16 cellular contexts compared by ENCODE assay signal in genomic region chr3:81426826-81427565, GRCh38.
DNase-seq lines count a peak whose midpoint lies in the region.
"Had no signal": no experiment of that assay in that cellular context is flagged by ENCODE, and none has a peak within 500 bp of the region (broad histone marks: within the 10 kb centered on the region; RNA-seq: fewer than 3 reads in every experiment).

No MANE protein-coding gene starts in this region.

- in situ Hi-C loops in G401 (cut with HindIII; ENCODE audit: low sequenced_read_pairs): no loop called here

- H3K9ac ChIP-seq in iPS-18a (ENCODE audit: low read length): peak overlapping the region; percentile 3

- no peaks in the 10 kb centered on the region for H3K9me3 ChIP-seq in iPS-18a (ENCODE audit: control insufficient read depth, low read depth, low read length)

- H3K36me3 ChIP-seq in iPS-18a (ENCODE audit: control insufficient read depth, low read depth, low read length): no peaks in the 10 kb centered on the region

- peaks cover 26% of the 10 kb centered on the region for H3K4me1 ChIP-seq in iPS-18a (ENCODE audit: control insufficient read depth, low read depth, low read length)

- DNase-seq in G401 (ENCODE audit: low spot score): peak; percentile 66
- peak; percentile 40 for DNase-seq in NCI-H146 (lab: John Stamatoyannopoulos, UW)
- peak; percentile 15 for DNase-seq in cerebellum (ENCODE audit: low spot score)
- DNase-seq in activated naive CD4-positive, alpha-beta T cell (lab: John Stamatoyannopoulos, UW): no peak
- no peak for DNase-seq in midbrain (lab: John Stamatoyannopoulos, UW)
- DNase-seq in activated T-cell treated with anti-CD3 and anti-CD28 coated beads, Interleukin-2, amount 50 U/mL, for 1 hour: no peak
- DNase-seq: CD8-positive, alpha-beta memory T cell; DMS53; KG1; NCI-H1105 treated with DMSO at 0.1 percent for 48 hours; NCI-H187 treated with DMSO at 0.1 percent for 48 hours; NCI-H2107; NCI-H510A; NCI-H82 had no signal

- H3K27ac ChIP-seq in iPS-18a (ENCODE audit: low read length): no peak overlapping the region
- H3K27ac ChIP-seq: C4-2B had no signal

- peak overlapping the region; percentile 13 for H3K4me3 ChIP-seq in iPS-18a (ENCODE audit: low read length)

- no peaks in the 10 kb centered on the region for H3K27me3 ChIP-seq in iPS-18a (ENCODE audit: control insufficient read depth, insufficient read depth, low read length)

Comparison
In these comparisons a context has a peak if more than half of its experiments do, and no peak if none do; other contexts are left out.
1. DNase-seq: peak in G401 (single experiment), NCI-H146 (single experiment) and cerebellum (single experiment); none in activated naive CD4-positive, alpha-beta T cell (0 of 4), midbrain (single experiment) and activated T-cell treated with anti-CD3 and anti-CD28 coated beads, Interleukin-2, amount 50 U/mL, for 1 hour (single experiment).